15 cellular contexts compared by ENCODE assay signal in genomic region chr9:4082948-4083347, GRCh38.
"Had no signal": no experiment of that assay in that cellular context is flagged by ENCODE, and none has a peak within 500 bp of the region (broad histone marks: within the 10 kb centered on the region; RNA-seq: fewer than 3 reads in every experiment).

No MANE protein-coding gene starts in this region.

- DNase-seq: head of caudate nucleus; kidney; left cardiac atrium; naive thymus-derived CD8-positive, alpha-beta T cell; ovary; right cardiac atrium; spleen; stimulated activated CD4-positive, alpha-beta T cell treated with anti-CD3 and anti-CD28 coated beads, Interleukin-15, amount 100 ng/mL, for 24 hours; stimulated activated CD4-positive, alpha-beta T cell treated with anti-CD3 and anti-CD28 coated beads, Interleukin-1b, Interleukin-23, amount 100 ng/mL, for 48 hours; stimulated activated CD4-positive, alpha-beta T cell treated with anti-CD3 and anti-CD28 coated beads, Interleukin-4, amount 100 ng/mL, for 24 hours; transverse colon had no signal

- H3K36me3 ChIP-seq: cardiac muscle cell, ovary, spleen, thoracic aorta, transverse colon had no signal

- ATAC-seq: left cardiac atrium; naive thymus-derived CD8-positive, alpha-beta T cell; stimulated activated memory B cell treated with anti-CD40 and anti-IgM and Interleukin-4, amounts not matched to agents 10 μg/mL and 1 μg/mL and 100 μg/mL, for 72 hours had no signal

- H2AFZ ChIP-seq: hepatocyte had no signal

- H3K4me3 ChIP-seq: cardiac muscle cell, hepatocyte, ovary, spleen, thoracic aorta, transverse colon had no signal

- H3K27ac ChIP-seq: cardiac muscle cell, spleen, thoracic aorta had no signal

- H3K27me3 ChIP-seq: cardiac muscle cell, hepatocyte, ovary, spleen, transverse colon had no signal

- H3K4me2 ChIP-seq: hepatocyte had no signal

- FAIRE-seq: kidney had no signal

- H3K9me3 ChIP-seq: ovary, spleen, thoracic aorta, transverse colon had no signal
